In genomic region chrX:120629667-120630537, GRCh38 we compare ENCODE assay signal across 8 cellular contexts. TPM values are rescaled to one million over a fixed set of nuclear protein-coding genes. Genes with fewer than 3 reads are reported as not detected.
A peak's percentile ranks its signal among the peaks of the same experiment; 100 is the strongest.
DNase-seq lines count a peak whose midpoint lies in the region; ATAC-seq and TF ChIP-seq lines count a peak whose summit lies in the region.

Gene C1GALT1C1, minus strand, starts transcription at chrX:120630054. Its CDS starts 2,888 bp downstream, at chrX:120627166.

- WGBS in right lobe of liver (ENCODE audit: insufficient coverage, low coverage, low lambda C conversion rate, missing lambda C conversion rate): 30% methylated on average over 16 of the region's 68 CpGs

- peak; percentile 69 for TF ChIP-seq POLR2A in right lobe of liver (IDR thresholded peaks at IDR 0.05)

- peaks cover 0 to 2% (median 0%) of the 10 kb centered on the region in 3 donors for H3K27me3 Mint-ChIP-seq in CD14-positive monocyte (ENCODE audit: low read depth in 3 of 3)
- no peaks in the 10 kb centered on the region for H3K27me3 Mint-ChIP-seq in activated CD4-positive, alpha-beta memory T cell treated with anti-CD3 and anti-CD28 coated beads for 36 hours

- TF ChIP-seq CTCF in CD14-positive monocyte (IDR thresholded peaks at IDR 0.05): no peak
- TF ChIP-seq CTCF in dorsolateral prefrontal cortex (IDR thresholded peaks at IDR 0.05 in 54 of 56, conservative IDR thresholded peaks at IDR 0.05 in 2 of 56; ENCODE audit: low read depth in 1 of 56, partially characterized antibody in 56 of 56): peak in 12 of 56 donors; percentile 4 to 27 (median 12)
- no peak for TF ChIP-seq CTCF in right lobe of liver (IDR thresholded peaks at IDR 0.05)

- H3K27ac ChIP-seq in dorsolateral prefrontal cortex: peak within 1 kb of the TSS; percentile 44 to 92 (median 83)
- H3K27ac ChIP-seq in right lobe of liver: peak within 1 kb of the TSS; percentile 87 to 88 (median 87)

- DNase-seq in CD14-positive monocyte (ENCODE audit: low spot score): peak; percentile 89
- peak; percentile 97 for DNase-seq in NCI-H82 (lab: John Stamatoyannopoulos, UW)
- DNase-seq in activated CD4-positive, alpha-beta memory T cell treated with anti-CD3 and anti-CD28 coated beads for 36 hours: peak; percentile 94
- peak; percentile 70 to 91 (median 88) for DNase-seq in dorsolateral prefrontal cortex
- peak; percentile 93 to 95 (median 94) for DNase-seq in right lobe of liver
- DNase-seq in stimulated activated CD4-positive, alpha-beta T cell treated with anti-CD3 and anti-CD28 coated beads, Interleukin-4, amount 100 ng/mL, for 4 hours: peak; percentile 86 to 91

- peaks cover 10% of the 10 kb centered on the region for H3K4me1 Mint-ChIP-seq in CD14-positive monocyte
- peaks cover 23% of the 10 kb centered on the region for H3K4me1 Mint-ChIP-seq in activated CD4-positive, alpha-beta memory T cell treated with anti-CD3 and anti-CD28 coated beads for 36 hours (ENCODE audit: low read depth)

- POLR2A ChIA-PET in activated CD4-positive, alpha-beta memory T cell treated with anti-CD3 and anti-CD28 coated beads for 36 hours (lab: Charles Lee): interaction anchor here (1.9 kb wide), 1 partner anchor 26 kb away, joined by 9 read pairs; the partner anchor contains the start of gene MCTS1

- peaks cover 0 to 3% of the 10 kb centered on the region in 2 donors for H3K36me3 Mint-ChIP-seq in CD14-positive monocyte
- peaks cover 1% of the 10 kb centered on the region for H3K36me3 Mint-ChIP-seq in activated CD4-positive, alpha-beta memory T cell treated with anti-CD3 and anti-CD28 coated beads for 36 hours

- H3K9me3 Mint-ChIP-seq in CD14-positive monocyte: peaks cover 0 to 7% (median 0%) of the 10 kb centered on the region in 7 donors
- H3K9me3 Mint-ChIP-seq in activated CD4-positive, alpha-beta memory T cell treated with anti-CD3 and anti-CD28 coated beads for 36 hours: no peaks in the 10 kb centered on the region

- peak; percentile 98 for ATAC-seq in GM19397 (IDR thresholded peaks at IDR 0.05; ENCODE audit: unreplicated experiment)
- peak; percentile 97 for ATAC-seq in HG03571 (IDR thresholded peaks at IDR 0.05; ENCODE audit: unreplicated experiment)
- ATAC-seq in right lobe of liver: peak; percentile 95 to 99 (median 98)

- peak within 1 kb of the TSS; percentile 43 to 82 (median 67) for H3K4me3 ChIP-seq in dorsolateral prefrontal cortex
- peak within 1 kb of the TSS; percentile 55 to 72 (median 64) for H3K4me3 ChIP-seq in right lobe of liver

- H3K36me3 ChIP-seq in right lobe of liver: no peaks in the 10 kb centered on the region

- CTCF ChIA-PET in activated CD4-positive, alpha-beta memory T cell treated with anti-CD3 and anti-CD28 coated beads for 36 hours (lab: Charles Lee): no interaction called here

- H3K9me3 ChIP-seq in right lobe of liver: no peaks in the 10 kb centered on the region

- H3K27ac Mint-ChIP-seq in CD14-positive monocyte: peak within 1 kb of the TSS; percentile 92 to 98 (median 96)
- peak within 1 kb of the TSS; percentile 95 for H3K27ac Mint-ChIP-seq in activated CD4-positive, alpha-beta memory T cell treated with anti-CD3 and anti-CD28 coated beads for 36 hours

- H3K27me3 ChIP-seq in dorsolateral prefrontal cortex (peaks cover 0 to 15% (median 0%) of the 10 kb centered on the region in 45 donors), right lobe of liver (no peaks in the 10 kb centered on the region)

- intact Hi-C loops in CD14-positive monocyte (cut with micrococcal nuclease) (loop anchor here (2.0 to 5.0 kb wide), 2 partner anchors 25 to 68 kb away; partner anchors contain the start of genes CUL4B (in 1 of the 2) and MCTS1 (in 1 of the 2)), dorsolateral prefrontal cortex (cut with DNase I) (loop anchor here (2.0 kb wide), 1 partner anchor 69 kb away; the partner anchor contains the start of gene CUL4B (in 2 of the 2)), right lobe of liver (cut with DNase I) (no loop called here)
- intact Hi-C loops in activated CD4-positive, alpha-beta memory T cell treated with anti-CD3 and anti-CD28 coated beads for 36 hours (cut with micrococcal nuclease): loop anchor here (1.0 to 2.0 kb wide), 3 partner anchors 26 to 143 kb away; partner anchors contain the start of gene MCTS1

- no peaks in the 10 kb centered on the region for H3K4me1 ChIP-seq in right lobe of liver

- H3K4me3 Mint-ChIP-seq in CD14-positive monocyte: peak within 1 kb of the TSS; percentile 90 to 94
- peak within 1 kb of the TSS; percentile 90 for H3K4me3 Mint-ChIP-seq in activated CD4-positive, alpha-beta memory T cell treated with anti-CD3 and anti-CD28 coated beads for 36 hours

RNA-seq across cellular contexts. Expression of gene C1GALT1C1, which starts in this region (rescaled TPM):
- polyA plus RNA-seq in CD14-positive monocyte: 10 to 100 TPM; 42.1 to 44.3 TPM
- 10 to 100 TPM; 17.7 to 19.7 TPM for total RNA-seq in activated CD4-positive, alpha-beta memory T cell treated with anti-CD3 and anti-CD28 coated beads for 36 hours
- total RNA-seq in dorsolateral prefrontal cortex (10 to 100 TPM in 95 of 120 experiments, 1 to 10 TPM in 25; 7.9 to 15.8 (median 11.7) TPM), right lobe of liver (10 to 100 TPM; 12.2 to 37.1 (median 19.8) TPM)

Comparison
In these comparisons a context has a peak if more than half of its experiments do, and no peak if none do; other contexts are left out.
1. Peak in every context shown above with its lines: DNase-seq, ATAC-seq, H3K4me3 ChIP-seq and H3K27ac ChIP-seq.
2. intact Hi-C loops: an anchor here in CD14-positive monocyte (2.0 to 5.0 kb wide), activated CD4-positive, alpha-beta memory T cell treated with anti-CD3 and anti-CD28 coated beads for 36 hours (1.0 to 2.0 kb wide) and dorsolateral prefrontal cortex (2.0 kb wide); none called in right lobe of liver.